Comparison of ENCODE assay signal across 1 cellular context in genomic region chr6:63573140-63573898, GRCh38.
TF ChIP-seq lines count a peak whose summit lies in the region.

No MANE protein-coding gene starts in this region.

TF ChIP-seq in GM12878, 131 proteins besides CTCF, POLR2A, EP300 and RAD21 (continued from another document):
- TF ChIP-seq REST (IDR thresholded peaks at IDR 0.05; ENCODE audit: low read depth, low read length), result no peak
- peak; percentile 79 for TF ChIP-seq LARP7 (IDR thresholded peaks at IDR 0.05)
- TF ChIP-seq NKRF (conservative IDR thresholded peaks at IDR 0.05), result no peak; the same call in 1 of the 2 replicates
- no peak; the same call in 1 of the 2 replicates for TF ChIP-seq WRNIP1 (IDR thresholded peaks at IDR 0.05; ENCODE audit: borderline replicate concordance, low read depth, low read length)
- TF ChIP-seq CEBPB (IDR thresholded peaks at IDR 0.05; ENCODE audit: borderline replicate concordance in 1 of 2, low read depth in 2 of 2, low read length in 2 of 2), result no peak
